In the genomic region with DNA sequence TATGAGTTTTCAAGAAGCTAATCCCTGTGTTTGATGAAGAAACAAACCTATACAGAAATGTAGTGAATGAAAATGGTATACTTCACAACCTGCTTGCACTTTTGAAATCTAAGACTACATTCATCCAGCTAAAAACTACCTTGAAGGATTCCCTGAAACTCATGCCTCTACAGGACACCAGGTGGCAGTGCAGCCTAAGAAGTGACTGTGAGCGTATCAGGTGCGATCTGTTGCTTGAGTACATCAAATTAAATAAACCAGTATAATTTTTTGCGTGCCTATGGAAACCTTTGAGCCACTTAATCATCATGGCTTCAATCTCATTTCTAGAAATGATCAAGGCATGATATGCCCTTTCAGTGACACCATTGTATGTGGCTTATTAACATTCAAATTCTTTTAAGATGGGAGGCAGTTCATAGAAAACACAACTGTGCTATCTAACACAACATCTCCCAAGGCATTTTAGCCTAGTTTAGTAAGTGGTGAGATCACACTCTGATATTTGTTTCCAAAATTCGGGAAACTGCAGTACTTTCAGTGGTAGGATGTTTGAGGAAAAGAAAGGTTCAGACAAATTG, we compare ENCODE assay signal across 8 cellular contexts. TPM values are rescaled to one million over a fixed set of nuclear protein-coding genes. Genes with fewer than 3 reads are reported as not detected.
A peak's percentile ranks its signal among the peaks of the same experiment; 100 is the strongest.
DNase-seq lines count a peak whose midpoint lies in the region; ATAC-seq and TF ChIP-seq lines count a peak whose summit lies in the region.

No MANE protein-coding gene starts in this region.

- ATAC-seq in HG02678 (IDR thresholded peaks at IDR 0.05; ENCODE audit: unreplicated experiment) = peak; percentile 88
- ATAC-seq in memory B cell (ENCODE audit: low read depth) = peak; percentile 53
- ATAC-seq in thoracic aorta (ENCODE audit: insufficient number of reproducible peaks, low FRiP score, low read depth) = peak; percentile 51

- BruUV-seq in A673 (replicated peaks; lab: Mats Ljungman, UMichigan) = no TSS peak

- TF ChIP-seq CTCF in A673 (conservative IDR thresholded peaks at IDR 0.05; ENCODE audit: low read depth, low read length) (peak; percentile 88), GM12873 (IDR thresholded peaks at IDR 0.05; ENCODE audit: insufficient read depth, low read depth, low read length, missing control alignments) (peak; percentile 87), thoracic aorta (IDR thresholded peaks at IDR 0.05) (peak; percentile 81)

- no peak overlapping the region for H3K4me3 Mint-ChIP-seq in memory B cell

- no peak overlapping the region for H3K27ac Mint-ChIP-seq in memory B cell

- no peaks in the 10 kb centered on the region for H3K9me3 ChIP-seq in A673 (ENCODE audit: low read depth, low read length, poor library complexity, severe bottlenecking)
- H3K9me3 ChIP-seq in thoracic aorta = no peaks in the 10 kb centered on the region

- no peaks in the 10 kb centered on the region for H3K36me3 ChIP-seq in A673 (ENCODE audit: insufficient read depth, low read length, poor library complexity, severe bottlenecking)
- no peaks in the 10 kb centered on the region for H3K36me3 ChIP-seq in thoracic aorta

- H3K27me3 ChIP-seq in A673 (replicated peaks; ENCODE audit: insufficient read depth, low read depth, low read length, poor library complexity) (peaks cover 13% of the 10 kb centered on the region), thoracic aorta (replicated peaks; ENCODE audit: insufficient read depth) (no peaks in the 10 kb centered on the region)

- no peaks in the 10 kb centered on the region for H3K4me1 Mint-ChIP-seq in memory B cell

- no peaks in the 10 kb centered on the region for H3K9me3 Mint-ChIP-seq in memory B cell

- H3K36me3 Mint-ChIP-seq in memory B cell = no peaks in the 10 kb centered on the region

- in situ Hi-C loops in SK-MEL-5 (cut with HindIII; ENCODE audit: low pct_unique_long_range_greater_than_20kb, low sequenced_read_pairs) = no loop called here

- POLR2A ChIA-PET in A673 (lab: Charles Lee; ENCODE audit: low non-redundant PET) = no interaction called here

- peaks cover 3% of the 10 kb centered on the region for H3K27me3 Mint-ChIP-seq in memory B cell

- H3K4me1 ChIP-seq in A673 (ENCODE audit: insufficient read depth, low read length, poor library complexity, severe bottlenecking) = no peaks in the 10 kb centered on the region
- no peaks in the 10 kb centered on the region for H3K4me1 ChIP-seq in thoracic aorta (ENCODE audit: control insufficient read depth in 1 of 2, low read depth in 2 of 2)

- H3K4me3 ChIP-seq in A673 (ENCODE audit: low read depth, low read length, poor library complexity, severe bottlenecking) (no peak overlapping the region), thoracic aorta (no peak overlapping the region)

- H3K27ac ChIP-seq in A673 (ENCODE audit: low read depth, low read length, poor library complexity, severe bottlenecking) (no peak overlapping the region), thoracic aorta (no peak overlapping the region)

- intact Hi-C loops in A673 (cut with micrococcal nuclease; ENCODE audit: unreplicated experiment) = loop anchor here (1.0 to 5.0 kb wide), 2 partner anchors 460 to 603 kb away; no protein-coding TSS in a partner anchor

- CTCF ChIA-PET in A673 (lab: Charles Lee) = interaction anchor here (1.0 kb wide), 1 partner anchor 460 kb away, joined by 16 read pairs; no protein-coding TSS in a partner anchor

- DNase-seq in A673 (ENCODE audit: low spot score) (peak; percentile 75), NCI-H1092 treated with DMSO at 0.1 percent for 48 hours (lab: John Stamatoyannopoulos, UW) (peak; percentile 82), SK-MEL-5 (ENCODE audit: low read depth, low spot score) (peak; percentile 87), ecto neural progenitor cell (ENCODE audit: low spot score) (peak; percentile 74), memory B cell (ENCODE audit: low spot score in 2 of 2) (peak; percentile 16 to 17), thoracic aorta (ENCODE audit: low spot score) (no peak)

RNA-seq across cellular contexts. Expression of a gene that starts 57.4 kb away (rescaled TPM):
- total RNA-seq in A673 (2021) (not detected in 2 replicates), thoracic aorta (not detected)
- not detected in 2 replicates for total RNA-seq in SK-MEL-5 (2014; rRNA removed; shearing (Covaris generic))
- not detected in 2 replicates for polyA plus RNA-seq in SK-MEL-5 (2015; cell fraction: cytosol; rRNA removed)
- not detected in 2 replicates for polyA plus RNA-seq in SK-MEL-5 (2015; cell fraction: nucleus; rRNA removed)
